Comparison of ENCODE assay signal across 1 cellular context in genomic region chr16:29009050-29009837, GRCh38.
A peak's percentile ranks its signal among the peaks of the same experiment; 100 is the strongest.
TF ChIP-seq lines count a peak whose summit lies in the region.

No MANE protein-coding gene starts in this region.

TF ChIP-seq in K562, 482 proteins besides CTCF, POLR2A, EP300 and RAD21 (continued from another document and continues in another):
- TF ChIP-seq, protein P1, sequence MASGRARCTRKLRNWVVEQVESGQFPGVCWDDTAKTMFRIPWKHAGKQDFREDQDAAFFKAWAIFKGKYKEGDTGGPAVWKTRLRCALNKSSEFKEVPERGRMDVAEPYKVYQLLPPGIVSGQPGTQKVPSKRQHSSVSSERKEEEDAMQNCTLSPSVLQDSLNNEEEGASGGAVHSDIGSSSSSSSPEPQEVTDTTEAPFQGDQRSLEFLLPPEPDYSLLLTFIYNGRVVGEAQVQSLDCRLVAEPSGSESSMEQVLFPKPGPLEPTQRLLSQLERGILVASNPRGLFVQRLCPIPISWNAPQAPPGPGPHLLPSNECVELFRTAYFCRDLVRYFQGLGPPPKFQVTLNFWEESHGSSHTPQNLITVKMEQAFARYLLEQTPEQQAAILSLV (tag; IDR thresholded peaks at IDR 0.05), result no peak
- no peak for TF ChIP-seq ZNF212 (CRISPR knock-in tag; IDR thresholded peaks at IDR 0.05)
- no peak for TF ChIP-seq SRSF7 (optimal IDR thresholded peaks at IDR 0.05; ENCODE audit: low read depth, low read length)
- TF ChIP-seq TARDBP (IDR thresholded peaks at IDR 0.05), result no peak; the same call in 1 of the 2 replicates
- no peak for TF ChIP-seq ZNF75A (CRISPR knock-in tag; IDR thresholded peaks at IDR 0.05)
- no peak for TF ChIP-seq KLF1 (tag; IDR thresholded peaks at IDR 0.05)
- TF ChIP-seq HINFP (tag; conservative IDR thresholded peaks at IDR 0.05; ENCODE audit: low read depth), result no peak; the same call in 1 of the 2 replicates
- TF ChIP-seq GATAD2B (IDR thresholded peaks at IDR 0.05; ENCODE audit: borderline replicate concordance), result peak; percentile 69; the same call in 1 of the 2 replicates
- TF ChIP-seq ARID1B (IDR thresholded peaks at IDR 0.05), result peak; percentile 98
- TF ChIP-seq STAG1 (CRISPR knock-in tag; IDR thresholded peaks at IDR 0.05; ENCODE audit: borderline replicate concordance), result no peak
- TF ChIP-seq E2F3 (CRISPR knock-in tag; IDR thresholded peaks at IDR 0.05), result peak; percentile 79; the same call in 1 of the 2 replicates
- TF ChIP-seq HDGF (IDR thresholded peaks at IDR 0.05), result peak; percentile 98
- TF ChIP-seq, protein P2, sequence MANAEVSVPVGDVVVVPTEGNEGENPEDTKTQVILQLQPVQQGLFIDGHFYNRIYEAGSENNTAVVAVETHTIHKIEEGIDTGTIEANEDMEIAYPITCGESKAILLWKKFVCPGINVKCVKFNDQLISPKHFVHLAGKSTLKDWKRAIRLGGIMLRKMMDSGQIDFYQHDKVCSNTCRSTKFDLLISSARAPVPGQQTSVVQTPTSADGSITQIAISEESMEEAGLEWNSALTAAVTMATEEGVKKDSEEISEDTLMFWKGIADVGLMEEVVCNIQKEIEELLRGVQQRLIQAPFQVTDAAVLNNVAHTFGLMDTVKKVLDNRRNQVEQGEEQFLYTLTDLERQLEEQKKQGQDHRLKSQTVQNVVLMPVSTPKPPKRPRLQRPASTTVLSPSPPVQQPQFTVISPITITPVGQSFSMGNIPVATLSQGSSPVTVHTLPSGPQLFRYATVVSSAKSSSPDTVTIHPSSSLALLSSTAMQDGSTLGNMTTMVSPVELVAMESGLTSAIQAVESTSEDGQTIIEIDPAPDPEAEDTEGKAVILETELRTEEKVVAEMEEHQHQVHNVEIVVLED (CRISPR knock-in tag; IDR thresholded peaks at IDR 0.05), result no peak
- TF ChIP-seq TCF3 (CRISPR knock-in tag; IDR thresholded peaks at IDR 0.05), result peak; percentile 94
- TF ChIP-seq CBFA2T3 (IDR thresholded peaks at IDR 0.05), result peak; percentile 96
- TF ChIP-seq SMC3 (conservative IDR thresholded peaks at IDR 0.05; ENCODE audit: insufficient read depth, low read depth, low read length), result no peak
- TF ChIP-seq TAF1 (IDR thresholded peaks at IDR 0.05; ENCODE audit: control insufficient read depth, extremely low read depth, insufficient read depth, low read length, severe bottlenecking), result peak; percentile 51
- TF ChIP-seq ZNF41 (CRISPR knock-in tag; conservative IDR thresholded peaks at IDR 0.05), result peak; percentile 72
- peak; percentile 82 for TF ChIP-seq FOXM1 (IDR thresholded peaks at IDR 0.05; ENCODE audit: low read depth)
- TF ChIP-seq FOXM1 (CRISPR knock-in tag; IDR thresholded peaks at IDR 0.05; ENCODE audit: low read depth), result no peak
- TF ChIP-seq CBX1 (IDR thresholded peaks at IDR 0.05; ENCODE audit: low read depth), result 0 out of 2 replicates have a peak, but pooled peaks have one; percentile 42
- peak in 1 of 2 experiments; percentile 62; a peak in 3 of 4 replicates for TF ChIP-seq TEAD1 (CRISPR knock-in tag; IDR thresholded peaks at IDR 0.05)
- TF ChIP-seq ZNF23 (CRISPR knock-in tag; IDR thresholded peaks at IDR 0.05), result no peak
- TF ChIP-seq NR2F6 (CRISPR knock-in tag; IDR thresholded peaks at IDR 0.05), result no peak
- no peak for TF ChIP-seq FOXJ2 (tag; IDR thresholded peaks at IDR 0.05)
- TF ChIP-seq MYNN (IDR thresholded peaks at IDR 0.05), result peak; percentile 95
- no peak for TF ChIP-seq MYNN (CRISPR knock-in tag; IDR thresholded peaks at IDR 0.05)
- TF ChIP-seq GATAD2A (IDR thresholded peaks at IDR 0.05), result peak; percentile 82; the same call in 1 of the 2 replicates
- no peak for TF ChIP-seq NONO (IDR thresholded peaks at IDR 0.05; ENCODE audit: low read depth in 2 of 2, low read length in 1 of 2)
- TF ChIP-seq ZBTB5 (IDR thresholded peaks at IDR 0.05), result no peak
- peak; percentile 95 to 96 for TF ChIP-seq MAZ (CRISPR knock-in tag; conservative IDR thresholded peaks at IDR 0.05 in 1 of 2, IDR thresholded peaks at IDR 0.05 in 1 of 2)
- TF ChIP-seq, protein P3, sequence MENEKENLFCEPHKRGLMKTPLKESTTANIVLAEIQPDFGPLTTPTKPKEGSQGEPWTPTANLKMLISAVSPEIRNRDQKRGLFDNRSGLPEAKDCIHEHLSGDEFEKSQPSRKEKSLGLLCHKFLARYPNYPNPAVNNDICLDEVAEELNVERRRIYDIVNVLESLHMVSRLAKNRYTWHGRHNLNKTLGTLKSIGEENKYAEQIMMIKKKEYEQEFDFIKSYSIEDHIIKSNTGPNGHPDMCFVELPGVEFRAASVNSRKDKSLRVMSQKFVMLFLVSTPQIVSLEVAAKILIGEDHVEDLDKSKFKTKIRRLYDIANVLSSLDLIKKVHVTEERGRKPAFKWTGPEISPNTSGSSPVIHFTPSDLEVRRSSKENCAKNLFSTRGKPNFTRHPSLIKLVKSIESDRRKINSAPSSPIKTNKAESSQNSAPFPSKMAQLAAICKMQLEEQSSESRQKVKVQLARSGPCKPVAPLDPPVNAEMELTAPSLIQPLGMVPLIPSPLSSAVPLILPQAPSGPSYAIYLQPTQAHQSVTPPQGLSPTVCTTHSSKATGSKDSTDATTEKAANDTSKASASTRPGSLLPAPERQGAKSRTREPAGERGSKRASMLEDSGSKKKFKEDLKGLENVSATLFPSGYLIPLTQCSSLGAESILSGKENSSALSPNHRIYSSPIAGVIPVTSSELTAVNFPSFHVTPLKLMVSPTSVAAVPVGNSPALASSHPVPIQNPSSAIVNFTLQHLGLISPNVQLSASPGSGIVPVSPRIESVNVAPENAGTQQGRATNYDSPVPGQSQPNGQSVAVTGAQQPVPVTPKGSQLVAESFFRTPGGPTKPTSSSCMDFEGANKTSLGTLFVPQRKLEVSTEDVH (IDR thresholded peaks at IDR 0.05; ENCODE audit: low read depth, partially characterized antibody), result no peak
- 0 out of 2 replicates have a peak, but pooled peaks have one; percentile 51 for TF ChIP-seq MEF2D (tag; conservative IDR thresholded peaks at IDR 0.05; ENCODE audit: low read depth)
- TF ChIP-seq ZNF830 (CRISPR knock-in tag; IDR thresholded peaks at IDR 0.05), result no peak
- TF ChIP-seq ZNF146 (CRISPR knock-in tag; IDR thresholded peaks at IDR 0.05; ENCODE audit: unreplicated experiment), result no peak
- no peak for TF ChIP-seq RBM39 (optimal IDR thresholded peaks at IDR 0.05; ENCODE audit: low read depth, low read length)
- peak; percentile 95 for TF ChIP-seq ZNF395 (CRISPR knock-in tag; IDR thresholded peaks at IDR 0.05)
- TF ChIP-seq ATF1 (CRISPR knock-in tag; IDR thresholded peaks at IDR 0.05), result no peak
- TF ChIP-seq ATF1 (tag; IDR thresholded peaks at IDR 0.05), result 0 out of 2 replicates have a peak, but pooled peaks have one; percentile 26
- TF ChIP-seq POLR2G (IDR thresholded peaks at IDR 0.05; ENCODE audit: low read depth, low read length), result peak; percentile 63
- peak; percentile 63 for TF ChIP-seq SOX6 (IDR thresholded peaks at IDR 0.05)
- TF ChIP-seq ESRRA (IDR thresholded peaks at IDR 0.05; ENCODE audit: borderline replicate concordance, low read depth), result no peak; the same call in 1 of the 2 replicates
- TF ChIP-seq, protein P4, sequence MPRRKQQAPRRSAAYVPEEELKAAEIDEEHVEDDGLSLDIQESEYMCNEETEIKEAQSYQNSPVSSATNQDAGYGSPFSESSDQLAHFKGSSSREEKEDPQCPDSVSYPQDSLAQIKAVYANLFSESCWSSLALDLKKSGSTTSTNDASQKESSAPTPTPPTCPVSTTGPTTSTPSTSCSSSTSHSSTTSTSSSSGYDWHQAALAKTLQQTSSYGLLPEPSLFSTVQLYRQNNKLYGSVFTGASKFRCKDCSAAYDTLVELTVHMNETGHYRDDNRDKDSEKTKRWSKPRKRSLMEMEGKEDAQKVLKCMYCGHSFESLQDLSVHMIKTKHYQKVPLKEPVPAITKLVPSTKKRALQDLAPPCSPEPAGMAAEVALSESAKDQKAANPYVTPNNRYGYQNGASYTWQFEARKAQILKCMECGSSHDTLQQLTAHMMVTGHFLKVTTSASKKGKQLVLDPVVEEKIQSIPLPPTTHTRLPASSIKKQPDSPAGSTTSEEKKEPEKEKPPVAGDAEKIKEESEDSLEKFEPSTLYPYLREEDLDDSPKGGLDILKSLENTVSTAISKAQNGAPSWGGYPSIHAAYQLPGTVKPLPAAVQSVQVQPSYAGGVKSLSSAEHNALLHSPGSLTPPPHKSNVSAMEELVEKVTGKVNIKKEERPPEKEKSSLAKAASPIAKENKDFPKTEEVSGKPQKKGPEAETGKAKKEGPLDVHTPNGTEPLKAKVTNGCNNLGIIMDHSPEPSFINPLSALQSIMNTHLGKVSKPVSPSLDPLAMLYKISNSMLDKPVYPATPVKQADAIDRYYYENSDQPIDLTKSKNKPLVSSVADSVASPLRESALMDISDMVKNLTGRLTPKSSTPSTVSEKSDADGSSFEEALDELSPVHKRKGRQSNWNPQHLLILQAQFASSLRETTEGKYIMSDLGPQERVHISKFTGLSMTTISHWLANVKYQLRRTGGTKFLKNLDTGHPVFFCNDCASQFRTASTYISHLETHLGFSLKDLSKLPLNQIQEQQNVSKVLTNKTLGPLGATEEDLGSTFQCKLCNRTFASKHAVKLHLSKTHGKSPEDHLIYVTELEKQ (CRISPR knock-in tag; IDR thresholded peaks at IDR 0.05), result no peak
- TF ChIP-seq RFX5 (IDR thresholded peaks at IDR 0.05; ENCODE audit: low read depth, low read length), result no peak
- TF ChIP-seq ZC3H11A (IDR thresholded peaks at IDR 0.05; ENCODE audit: low read depth, low read length), result no peak
- TF ChIP-seq HOXB6 (CRISPR knock-in tag; IDR thresholded peaks at IDR 0.05; ENCODE audit: borderline replicate concordance), result no peak
- TF ChIP-seq FUS (optimal IDR thresholded peaks at IDR 0.05; ENCODE audit: low read depth, low read length), result no peak
- 0 out of 2 replicates have a peak, but pooled peaks have one; percentile 30 for TF ChIP-seq NFATC3 (IDR thresholded peaks at IDR 0.05)
- TF ChIP-seq ZNF239 (CRISPR knock-in tag; IDR thresholded peaks at IDR 0.05), result peak; percentile 32; the same call in 1 of the 2 replicates
- peak; percentile 3 for TF ChIP-seq NUFIP1 (IDR thresholded peaks at IDR 0.05; ENCODE audit: partially characterized antibody)
- TF ChIP-seq, protein P5, sequence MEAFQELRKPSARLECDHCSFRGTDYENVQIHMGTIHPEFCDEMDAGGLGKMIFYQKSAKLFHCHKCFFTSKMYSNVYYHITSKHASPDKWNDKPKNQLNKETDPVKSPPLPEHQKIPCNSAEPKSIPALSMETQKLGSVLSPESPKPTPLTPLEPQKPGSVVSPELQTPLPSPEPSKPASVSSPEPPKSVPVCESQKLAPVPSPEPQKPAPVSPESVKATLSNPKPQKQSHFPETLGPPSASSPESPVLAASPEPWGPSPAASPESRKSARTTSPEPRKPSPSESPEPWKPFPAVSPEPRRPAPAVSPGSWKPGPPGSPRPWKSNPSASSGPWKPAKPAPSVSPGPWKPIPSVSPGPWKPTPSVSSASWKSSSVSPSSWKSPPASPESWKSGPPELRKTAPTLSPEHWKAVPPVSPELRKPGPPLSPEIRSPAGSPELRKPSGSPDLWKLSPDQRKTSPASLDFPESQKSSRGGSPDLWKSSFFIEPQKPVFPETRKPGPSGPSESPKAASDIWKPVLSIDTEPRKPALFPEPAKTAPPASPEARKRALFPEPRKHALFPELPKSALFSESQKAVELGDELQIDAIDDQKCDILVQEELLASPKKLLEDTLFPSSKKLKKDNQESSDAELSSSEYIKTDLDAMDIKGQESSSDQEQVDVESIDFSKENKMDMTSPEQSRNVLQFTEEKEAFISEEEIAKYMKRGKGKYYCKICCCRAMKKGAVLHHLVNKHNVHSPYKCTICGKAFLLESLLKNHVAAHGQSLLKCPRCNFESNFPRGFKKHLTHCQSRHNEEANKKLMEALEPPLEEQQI (IDR thresholded peaks at IDR 0.05), result peak; percentile 62; the same call in 1 of the 2 replicates
- peak; percentile 96 for TF ChIP-seq NCOR1 (IDR thresholded peaks at IDR 0.05)
- TF ChIP-seq ZFP1 (CRISPR knock-in tag; IDR thresholded peaks at IDR 0.05), result no peak
- peak; percentile 93 for TF ChIP-seq CCNT2 (IDR thresholded peaks at IDR 0.05; ENCODE audit: borderline replicate concordance, extremely low read depth, insufficient read length, low read depth, low read length)
- no peak for TF ChIP-seq MAFF (IDR thresholded peaks at IDR 0.05; ENCODE audit: low read length)
- no peak for TF ChIP-seq FOXA3 (CRISPR knock-in tag; conservative IDR thresholded peaks at IDR 0.05 in 1 of 2, IDR thresholded peaks at IDR 0.05 in 1 of 2)
- TF ChIP-seq PHF20 (IDR thresholded peaks at IDR 0.05; ENCODE audit: partially characterized antibody), result no peak
- TF ChIP-seq RBM22 (IDR thresholded peaks at IDR 0.05; ENCODE audit: low read depth, low read length, poor library complexity, severe bottlenecking), result no peak
- TF ChIP-seq NRF1 (conservative IDR thresholded peaks at IDR 0.05 in 1 of 2, IDR thresholded peaks at IDR 0.05 in 1 of 2), result no peak; a peak in 1 of 4 replicates
- TF ChIP-seq ZFX (CRISPR knock-in tag; IDR thresholded peaks at IDR 0.05), result no peak
- no peak for TF ChIP-seq ZC3H8 (IDR thresholded peaks at IDR 0.05)
